Comparison of ENCODE assay signal across 8 cellular contexts in the genomic region with DNA sequence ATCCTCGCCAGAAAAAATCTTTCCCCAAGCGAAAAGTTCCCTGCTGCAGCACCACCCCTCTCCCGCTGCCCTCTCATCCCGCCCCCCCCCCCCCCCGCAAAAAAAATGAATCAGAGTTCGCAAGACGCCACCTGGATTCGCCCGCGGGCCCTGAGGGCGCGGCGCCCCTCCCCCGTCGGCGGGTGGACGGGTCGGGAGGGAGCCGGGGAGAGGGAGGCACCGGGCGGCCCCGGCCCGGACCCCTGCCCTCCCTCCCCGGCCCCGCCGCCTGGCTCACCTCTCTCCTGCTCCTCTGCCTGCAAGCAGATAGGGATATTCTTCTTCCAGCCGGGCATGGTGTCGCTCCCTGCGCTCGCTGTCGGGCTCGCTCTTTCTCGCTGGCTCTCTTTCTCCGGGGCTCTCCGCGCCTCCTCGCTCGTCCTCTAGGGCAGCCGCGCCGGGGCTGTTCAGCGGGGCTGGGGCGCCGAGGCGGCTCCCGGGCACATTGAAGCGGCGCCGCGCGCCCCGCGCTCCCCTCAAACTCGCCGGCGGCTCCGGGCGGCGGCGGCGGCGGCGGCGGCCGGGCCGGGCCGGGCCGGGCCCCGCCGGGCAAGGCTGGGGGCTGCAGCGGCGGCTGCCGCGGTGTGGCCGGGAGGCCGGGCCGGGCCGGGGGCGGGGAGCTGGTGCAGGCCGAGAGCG.
DNase-seq lines count a peak whose midpoint lies in the region; ATAC-seq, FAIRE-seq and TF ChIP-seq lines count a peak whose summit lies in the region.

No MANE protein-coding gene starts in this region.

- peaks cover 6% of the 10 kb centered on the region for H3K79me2 ChIP-seq in astrocyte (ENCODE audit: insufficient read depth, low read length)

- H4K20me1 ChIP-seq in astrocyte (ENCODE audit: insufficient read depth, low read length) = peaks cover 9% of the 10 kb centered on the region

- peaks cover 18% of the 10 kb centered on the region for H3K27me3 ChIP-seq in CD8-positive, alpha-beta memory T cell (ENCODE audit: insufficient read depth, low read length, poor library complexity, severe bottlenecking)
- H3K27me3 ChIP-seq in HL-60 (ENCODE audit: insufficient read depth, poor library complexity, severe bottlenecking) (peaks cover 30% of the 10 kb centered on the region), SJSA1 (replicated peaks) (peaks cover 42% of the 10 kb centered on the region), astrocyte (ENCODE audit: insufficient read depth, low read length) (peaks cover 12% of the 10 kb centered on the region), iPS-18a (ENCODE audit: control insufficient read depth, insufficient read depth, low read length) (peaks cover 20% of the 10 kb centered on the region)

- H3K4me3 Mint-ChIP-seq in CD8-positive, alpha-beta memory T cell = peak overlapping the region; percentile 82 to 94 (median 86)
- peak overlapping the region; percentile 93 for H3K4me3 Mint-ChIP-seq in astrocyte (ENCODE audit: unreplicated experiment)

- no peaks in the 10 kb centered on the region for H3K9me3 Mint-ChIP-seq in CD8-positive, alpha-beta memory T cell
- peaks cover 3% of the 10 kb centered on the region for H3K9me3 Mint-ChIP-seq in astrocyte (ENCODE audit: unreplicated experiment)

- no peak for FAIRE-seq in astrocyte (lab: Jason Lieb, UNC)
- FAIRE-seq in D721Med (lab: Jason Lieb, UNC) = no peak

- peak overlapping the region; percentile 59 for H3K9ac ChIP-seq in astrocyte (ENCODE audit: low read length)
- H3K9ac ChIP-seq in iPS-18a (ENCODE audit: low read length) = peak overlapping the region; percentile 58

- H2AFZ ChIP-seq in astrocyte (ENCODE audit: low read depth, low read length) = peak overlapping the region; percentile 85

- TF ChIP-seq CTCF in HL-60 (IDR thresholded peaks at IDR 0.05; ENCODE audit: insufficient read depth, low read length) = no peak
- no peak for TF ChIP-seq CTCF in astrocyte (IDR thresholded peaks at IDR 0.05; ENCODE audit: insufficient read depth, low read depth, low read length)
- no peak for TF ChIP-seq CTCF in D721Med (IDR thresholded peaks at IDR 0.05; ENCODE audit: insufficient read depth, missing control alignments)

- no peaks in the 10 kb centered on the region for H3K36me3 Mint-ChIP-seq in CD8-positive, alpha-beta memory T cell
- no peaks in the 10 kb centered on the region for H3K36me3 Mint-ChIP-seq in astrocyte (ENCODE audit: low read depth, unreplicated experiment)

- ATAC-seq in GM19455 (IDR thresholded peaks at IDR 0.05; ENCODE audit: unreplicated experiment) = peak; percentile 58

- peak overlapping the region; percentile 87 for H3K4me2 ChIP-seq in astrocyte (ENCODE audit: low read length)

- CTCF ChIA-PET in CD8-positive, alpha-beta memory T cell (lab: Charles Lee) = interaction anchor here (0.6 to 1.0 kb wide), 3 partner anchors 62 to 200 kb away, joined by 3 read pairs; a partner anchor contains a TSS

- H3K9me3 ChIP-seq in CD8-positive, alpha-beta memory T cell (ENCODE audit: low read length) = no peaks in the 10 kb centered on the region
- H3K9me3 ChIP-seq in SJSA1 (replicated peaks) (no peaks in the 10 kb centered on the region), astrocyte (ENCODE audit: insufficient read depth, low read depth, low read length) (no peaks in the 10 kb centered on the region), iPS-18a (ENCODE audit: control insufficient read depth, low read depth, low read length) (no peaks in the 10 kb centered on the region)

- peak in 2 of 5 donors; percentile 39 to 52 for DNase-seq in CD8-positive, alpha-beta memory T cell
- DNase-seq in HL-60 (ENCODE audit: low read depth in 1 of 2, low spot score in 1 of 2) (peak in 1 of 2 experiments; percentile 9), SJSA1 (ENCODE audit: low read depth in 1 of 2, low spot score in 2 of 2) (peak in 1 of 2 experiments; percentile 45), astrocyte (ENCODE audit: low read depth) (peak; percentile 42), D721Med (ENCODE audit: insufficient read length, low spot score) (no peak)
- peak in 2 of 3 donors; percentile 3 to 26 for DNase-seq in stimulated activated CD4-positive, alpha-beta T cell treated with anti-CD3 and anti-CD28 coated beads, Interleukin-12 subunit alpha, Interleukin-12 subunit beta, amount 100 ng/mL, for 48 hours (ENCODE audit: low read depth in 2 of 3, low spot score in 1 of 3)

- POLR2A ChIA-PET in CD8-positive, alpha-beta memory T cell (lab: Charles Lee) = interaction anchor here (0.6 kb wide), 1 partner anchor 22 kb away, joined by 7 read pairs; no protein-coding TSS in a partner anchor

- no peak overlapping the region for H3K27ac Mint-ChIP-seq in CD8-positive, alpha-beta memory T cell
- no peak overlapping the region for H3K27ac Mint-ChIP-seq in astrocyte (ENCODE audit: unreplicated experiment)

- peaks cover 37 to 62% of the 10 kb centered on the region in 2 donors for H3K27me3 Mint-ChIP-seq in CD8-positive, alpha-beta memory T cell
- H3K27me3 Mint-ChIP-seq in astrocyte (ENCODE audit: low read depth, unreplicated experiment) = no peaks in the 10 kb centered on the region

- H3K27ac ChIP-seq in CD8-positive, alpha-beta memory T cell (ENCODE audit: low read depth, low read length) = no peak overlapping the region
- no peak overlapping the region for H3K27ac ChIP-seq in HL-60 (replicated peaks)
- H3K27ac ChIP-seq in SJSA1 = no peak overlapping the region
- peak overlapping the region; percentile 51 for H3K27ac ChIP-seq in astrocyte (ENCODE audit: low read depth, low read length)
- H3K27ac ChIP-seq in iPS-18a (ENCODE audit: low read length) = no peak overlapping the region

- H3K36me3 ChIP-seq in CD8-positive, alpha-beta memory T cell (ENCODE audit: insufficient read depth, low read length) = no peaks in the 10 kb centered on the region
- no peaks in the 10 kb centered on the region for H3K36me3 ChIP-seq in SJSA1
- no peaks in the 10 kb centered on the region for H3K36me3 ChIP-seq in astrocyte (ENCODE audit: insufficient read depth, low read length)
- H3K36me3 ChIP-seq in iPS-18a (ENCODE audit: control insufficient read depth, low read depth, low read length) = no peaks in the 10 kb centered on the region

- no peaks in the 10 kb centered on the region for H3K4me1 ChIP-seq in CD8-positive, alpha-beta memory T cell (ENCODE audit: insufficient read depth, low read length)
- H3K4me1 ChIP-seq in SJSA1 (replicated peaks) (peaks cover 10% of the 10 kb centered on the region), astrocyte (ENCODE audit: insufficient read depth, low read length) (peaks cover 8% of the 10 kb centered on the region), iPS-18a (ENCODE audit: control insufficient read depth, low read depth, low read length) (peaks cover 16% of the 10 kb centered on the region)

- H3K4me3 ChIP-seq in CD8-positive, alpha-beta memory T cell (ENCODE audit: low read length) = no peak overlapping the region
- peak overlapping the region; percentile 45 for H3K4me3 ChIP-seq in HL-60 (replicated peaks; ENCODE audit: insufficient read depth, low read length)
- H3K4me3 ChIP-seq in SJSA1 = peak overlapping the region; percentile 49
- peak overlapping the region; percentile 62 for H3K4me3 ChIP-seq in astrocyte (ENCODE audit: insufficient read depth, low read depth, low read length)
- H3K4me3 ChIP-seq in iPS-18a (ENCODE audit: low read length) = peak overlapping the region; percentile 92

- H3K4me1 Mint-ChIP-seq in CD8-positive, alpha-beta memory T cell = peaks cover 16 to 22% (median 18%) of the 10 kb centered on the region in 3 donors
- peaks cover 10% of the 10 kb centered on the region for H3K4me1 Mint-ChIP-seq in astrocyte (ENCODE audit: low read depth, unreplicated experiment)
